ENCODE assay signal across 22 cellular contexts in the genomic region with DNA sequence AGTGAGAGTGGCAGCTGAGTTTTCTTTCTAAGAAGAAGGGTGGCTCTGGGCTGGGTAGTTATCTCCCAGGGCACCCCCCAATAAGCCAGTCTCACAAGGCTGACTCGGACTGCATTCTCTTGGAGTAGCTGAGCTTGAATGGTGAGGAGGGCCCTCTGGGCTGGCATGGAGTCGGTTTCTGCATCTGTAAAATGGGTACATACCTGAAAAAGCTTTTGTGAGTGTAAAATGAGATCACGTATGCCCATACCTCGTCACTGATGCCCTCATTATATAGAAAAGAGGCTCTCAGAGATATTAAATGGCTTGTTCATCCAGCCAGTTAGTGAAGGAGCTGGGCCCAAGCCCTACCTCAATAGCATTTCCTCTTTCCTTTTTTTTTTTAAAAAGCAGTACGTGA. TPM values are rescaled to one million over a fixed set of nuclear protein-coding genes. Genes with fewer than 3 reads are reported as not detected.
"Had no signal": no experiment of that assay in that cellular context is flagged by ENCODE, and none has a peak within 500 bp of the region (broad histone marks: within the 10 kb centered on the region; RNA-seq: fewer than 3 reads in every experiment).

No MANE protein-coding gene starts in this region.

- H2AFZ ChIP-seq: neural progenitor cell had no signal

- ATAC-seq: esophagus mucosa; naive thymus-derived CD4-positive, alpha-beta T cell; psoas muscle; stimulated activated naive B cell treated with anti-CD40 and anti-IgM and Interleukin-4, amounts not matched to agents 10 μg/mL and 1 μg/mL and 100 μg/mL, for 72 hours had no signal

- H3K9ac ChIP-seq: neural progenitor cell had no signal

- H3K4me3 ChIP-seq: gastrocnemius medialis, neural progenitor cell, psoas muscle, skin epidermis, suprapubic skin, transverse colon, vagina had no signal

- FAIRE-seq: colon, kidney had no signal

- DNase-seq: effector CD8-positive, alpha-beta T cell; endodermal cell; foreskin fibroblast; gastrocnemius medialis; head of caudate nucleus; mesenchymal stem cell; midbrain; naive thymus-derived CD4-positive, alpha-beta T cell; nucleus accumbens; psoas muscle; stimulated activated CD4-positive, alpha-beta T cell treated with anti-CD3 and anti-CD28 coated beads, Interleukin-15, amount 100 ng/mL, for 24 hours; stimulated activated CD4-positive, alpha-beta T cell treated with anti-CD3 and anti-CD28 coated beads, Interleukin-2, amount 100 ng/mL, for 48 hours; stimulated activated naive B cell treated with anti-CD40 and anti-IgM and Interleukin-4, amounts not matched to agents 10 μg/mL and 1 μg/mL and 100 μg/mL, for 72 hours; transverse colon had no signal

- H3K9me3 ChIP-seq: gastrocnemius medialis, psoas muscle, suprapubic skin, transverse colon, vagina had no signal

- H3K27ac ChIP-seq: epithelial cell of prostate, neural progenitor cell, psoas muscle had no signal

- H3K36me3 ChIP-seq: gastrocnemius medialis, neural progenitor cell, suprapubic skin, transverse colon, vagina had no signal

- H3K27me3 ChIP-seq: gastrocnemius medialis, neural progenitor cell, suprapubic skin, transverse colon, vagina had no signal

- H3K4me2 ChIP-seq: neural progenitor cell had no signal

RNA-seq across cellular contexts. Expression of a gene that starts 41.2 kb away (rescaled TPM):
- polyA plus RNA-seq: naive thymus-derived CD4-positive, alpha-beta T cell had no signal
